In the genomic region with DNA sequence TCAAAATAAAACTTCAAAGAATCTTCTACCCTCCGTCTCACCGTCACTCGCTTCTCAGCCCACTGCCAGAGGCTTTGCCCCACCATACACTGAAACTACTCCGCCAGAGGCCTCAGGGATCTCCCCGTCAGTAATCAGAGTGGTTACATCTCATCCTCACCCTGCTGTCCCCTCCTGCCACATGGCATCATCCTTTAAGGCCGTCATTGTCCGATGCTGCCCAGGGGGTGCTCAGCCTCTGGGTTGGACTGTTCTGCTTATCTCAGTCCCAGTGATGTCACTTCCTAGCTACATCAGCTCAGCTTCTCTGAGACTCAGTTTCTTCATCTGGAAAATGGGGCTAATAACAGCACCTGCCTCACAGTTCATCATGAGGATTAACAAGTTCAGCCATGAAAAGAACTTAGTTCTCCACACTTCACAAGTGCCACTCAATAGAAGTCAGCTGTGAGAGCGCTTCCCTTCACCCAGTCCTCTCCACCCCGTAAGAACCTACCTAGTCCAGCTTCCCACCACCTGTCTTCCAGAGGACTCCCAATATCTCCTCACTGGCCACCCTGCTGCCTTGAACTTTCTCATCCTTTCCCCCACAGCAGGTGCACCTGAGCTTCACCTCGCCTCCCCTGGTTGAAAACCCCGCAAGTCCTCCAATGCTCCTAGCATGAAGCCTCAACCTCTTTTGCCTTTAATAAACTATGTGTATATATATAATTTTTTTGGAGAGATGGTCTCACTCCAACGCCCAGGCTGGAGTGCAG, we compare ENCODE assay signal across 15 cellular contexts. TPM values are rescaled to one million over a fixed set of nuclear protein-coding genes. Genes with fewer than 3 reads are reported as not detected.
A peak's percentile ranks its signal among the peaks of the same experiment; 100 is the strongest.
DNase-seq lines count a peak whose midpoint lies in the region; ATAC-seq and TF ChIP-seq lines count a peak whose summit lies in the region.
"Had no signal": no experiment of that assay in that cellular context is flagged by ENCODE, and none has a peak within 500 bp of the region (broad histone marks: within the 10 kb centered on the region; RNA-seq: fewer than 3 reads in every experiment).

No MANE protein-coding gene starts in this region.

- no peak for TF ChIP-seq POLR2A in right lobe of liver (IDR thresholded peaks at IDR 0.05)

- peaks cover 0 to 35% (median 0%) of the 10 kb centered on the region in 11 experiments; a peak in 2 of 22 replicates for H3K27me3 ChIP-seq in BLaER1 treated with 17β-estradiol and CSF1 and Interleukin-3, amounts not matched to agents 10 nM and 100 nM
- H3K27me3 ChIP-seq in CD8-positive, alpha-beta memory T cell (ENCODE audit: insufficient read depth, low read length, poor library complexity, severe bottlenecking), result no peaks in the 10 kb centered on the region
- no peaks in the 10 kb centered on the region for H3K27me3 ChIP-seq in right lobe of liver

- intact Hi-C loops in right lobe of liver (cut with DNase I), result no loop called here

- 81% methylated on average over 12 of the region's 12 CpGs for WGBS in right lobe of liver (ENCODE audit: insufficient coverage, low coverage, low lambda C conversion rate, missing lambda C conversion rate)

- no peak overlapping the region for H3K4me3 ChIP-seq in BLaER1 treated with 17β-estradiol and CSF1 and Interleukin-3, amounts not matched to agents 10 nM and 100 nM
- H3K4me3 ChIP-seq in CD8-positive, alpha-beta memory T cell (ENCODE audit: low read length), result no peak overlapping the region
- H3K4me3 ChIP-seq in right lobe of liver, result no peak overlapping the region
- H3K4me3 ChIP-seq: prostate gland had no signal

- H3K4me1 Mint-ChIP-seq in CD8-positive, alpha-beta memory T cell, result peaks cover 52 to 54% (median 52%) of the 10 kb centered on the region in 3 donors
- H3K4me1 Mint-ChIP-seq in activated naive CD8-positive, alpha-beta T cell (ENCODE audit: low read depth), result peaks cover 40% of the 10 kb centered on the region

- no peaks in the 10 kb centered on the region; a peak in 1 of 22 replicates for H4K20me1 ChIP-seq in BLaER1 treated with 17β-estradiol and CSF1 and Interleukin-3, amounts not matched to agents 10 nM and 100 nM

- H3K4me2 ChIP-seq in BLaER1 treated with 17β-estradiol and CSF1 and Interleukin-3, amounts not matched to agents 10 nM and 100 nM, result peak overlapping the region in 6 of 11 experiments; percentile 66 to 83 (median 80); a peak in 9 of 22 replicates

- H3K9me3 Mint-ChIP-seq in CD8-positive, alpha-beta memory T cell, result no peaks in the 10 kb centered on the region
- no peaks in the 10 kb centered on the region for H3K9me3 Mint-ChIP-seq in activated naive CD8-positive, alpha-beta T cell (ENCODE audit: low read depth)

- H3K4me3 Mint-ChIP-seq in CD8-positive, alpha-beta memory T cell, result peak overlapping the region in 2 of 7 donors; percentile 2 to 59
- H3K4me3 Mint-ChIP-seq in activated naive CD8-positive, alpha-beta T cell, result peak overlapping the region; percentile 36

- peaks cover 20 to 62% (median 49%) of the 10 kb centered on the region in 10 experiments for H3K4me1 ChIP-seq in BLaER1 treated with 17β-estradiol and CSF1 and Interleukin-3, amounts not matched to agents 10 nM and 100 nM
- H3K4me1 ChIP-seq in CD8-positive, alpha-beta memory T cell (ENCODE audit: insufficient read depth, low read length), result peaks cover 37% of the 10 kb centered on the region
- H3K4me1 ChIP-seq in right lobe of liver, result no peaks in the 10 kb centered on the region
- H3K4me1 ChIP-seq: prostate gland had no signal

- POLR2A ChIA-PET in CD8-positive, alpha-beta memory T cell (lab: Charles Lee), result no interaction called here

- CTCF ChIA-PET in CD8-positive, alpha-beta memory T cell (lab: Charles Lee), result interaction anchor here (1.1 to 1.5 kb wide), 3 partner anchors 76 to 468 kb away, joined by 3 to 4 read pairs (median 4); partner anchors contain the start of gene FNIP1

- H3K36me3 Mint-ChIP-seq in CD8-positive, alpha-beta memory T cell, result no peaks in the 10 kb centered on the region
- H3K36me3 Mint-ChIP-seq in activated naive CD8-positive, alpha-beta T cell, result no peaks in the 10 kb centered on the region

- no peaks in the 10 kb centered on the region for H3K36me3 ChIP-seq in BLaER1 treated with 17β-estradiol and CSF1 and Interleukin-3, amounts not matched to agents 10 nM and 100 nM
- H3K36me3 ChIP-seq in CD8-positive, alpha-beta memory T cell (ENCODE audit: insufficient read depth, low read length), result no peaks in the 10 kb centered on the region
- no peaks in the 10 kb centered on the region for H3K36me3 ChIP-seq in right lobe of liver
- H3K36me3 ChIP-seq: prostate gland had no signal

- DNase-seq in CD8-positive, alpha-beta memory T cell, result no peak
- DNase-seq in right lobe of liver (peak in 2 of 3 donors; percentile 2 to 27), SHP77 treated with DMSO at 0.1 percent for 48 hours (lab: John Stamatoyannopoulos, UW) (no peak), NCI-H1092 treated with DMSO at 0.1 percent for 48 hours (lab: John Stamatoyannopoulos, UW) (no peak)
- DNase-seq in stimulated activated naive CD4-positive, alpha-beta T cell treated with Interleukin-2 at 50 U/mL for 16 hours (lab: John Stamatoyannopoulos, UW), result no peak
- DNase-seq: NCI-H1105, SHP77 had no signal

- H3K27ac Mint-ChIP-seq in CD8-positive, alpha-beta memory T cell, result peak overlapping the region; percentile 12 to 98 (median 90)
- peak overlapping the region; percentile 7 for H3K27ac Mint-ChIP-seq in activated naive CD8-positive, alpha-beta T cell

- ATAC-seq in right lobe of liver (no peak), GM19467 (IDR thresholded peaks at IDR 0.05; ENCODE audit: unreplicated experiment) (no peak)
- ATAC-seq: HCT116 had no signal

- no peak overlapping the region for H3K9ac ChIP-seq in BLaER1 treated with 17β-estradiol and CSF1 and Interleukin-3, amounts not matched to agents 10 nM and 100 nM

- H3K9me3 ChIP-seq in BLaER1 treated with 17β-estradiol and CSF1 and Interleukin-3, amounts not matched to agents 10 nM and 100 nM (replicated peaks in 1 of 11), result no peaks in the 10 kb centered on the region
- no peaks in the 10 kb centered on the region for H3K9me3 ChIP-seq in CD8-positive, alpha-beta memory T cell (ENCODE audit: low read length)
- no peaks in the 10 kb centered on the region for H3K9me3 ChIP-seq in right lobe of liver
- H3K9me3 ChIP-seq: prostate gland had no signal

- no peak for TF ChIP-seq CTCF in right lobe of liver (IDR thresholded peaks at IDR 0.05)

- peak overlapping the region in 3 of 11 experiments; percentile 6 to 87 (median 43); a peak in 4 of 22 replicates for H3K27ac ChIP-seq in BLaER1 treated with 17β-estradiol and CSF1 and Interleukin-3, amounts not matched to agents 10 nM and 100 nM
- no peak overlapping the region for H3K27ac ChIP-seq in CD8-positive, alpha-beta memory T cell (ENCODE audit: low read depth, low read length)
- H3K27ac ChIP-seq in right lobe of liver, result no peak overlapping the region
- H3K27ac ChIP-seq: prostate gland had no signal

- H3K27me3 Mint-ChIP-seq in CD8-positive, alpha-beta memory T cell, result peaks cover 0 to 4% of the 10 kb centered on the region in 2 donors
- no peaks in the 10 kb centered on the region for H3K27me3 Mint-ChIP-seq in activated naive CD8-positive, alpha-beta T cell

RNA-seq across cellular contexts. Expression of gene IL3, which starts 2.8 kb away (rescaled TPM):
- 10 to 100 TPM; 69.7 to 71.9 TPM for total RNA-seq in CD8-positive, alpha-beta memory T cell
- polyA plus RNA-seq in CD8-positive, alpha-beta memory T cell, result not detected
- total RNA-seq in right lobe of liver, result not detected
- total RNA-seq: kidney epithelial cell, prostate gland, subcutaneous adipose tissue had no signal
- polyA plus RNA-seq: esophagus had no signal

RNA-seq across cellular contexts. Expression of gene CSF2, which starts 15.9 kb away (rescaled TPM):
- 100 to 1,000 TPM; 393 to 409 TPM for total RNA-seq in CD8-positive, alpha-beta memory T cell
- not detected for polyA plus RNA-seq in CD8-positive, alpha-beta memory T cell
- not detected for total RNA-seq in right lobe of liver
- total RNA-seq: prostate gland, subcutaneous adipose tissue had no signal

RNA-seq across cellular contexts. Expression of gene ACSL6, which starts 46.2 kb away (rescaled TPM):
- total RNA-seq in CD8-positive, alpha-beta memory T cell, result 10 to 100 TPM; 21.8 to 22.7 TPM
- polyA plus RNA-seq in CD8-positive, alpha-beta memory T cell, result 20.7 TPM
- 1 to 10 TPM; 1.3 to 6.0 (median 4.6) TPM for total RNA-seq in right lobe of liver

Comparison
In these comparisons a context has a peak if more than half of its experiments do, and no peak if none do; other contexts are left out.
1. DNase-seq: peak in right lobe of liver (2 of 3); none in CD8-positive, alpha-beta memory T cell (0 of 5), SHP77 treated with DMSO at 0.1 percent for 48 hours (single experiment), NCI-H1092 treated with DMSO at 0.1 percent for 48 hours (single experiment) and stimulated activated naive CD4-positive, alpha-beta T cell treated with Interleukin-2 at 50 U/mL for 16 hours (single experiment).
2. RNA of gene IL3, which starts 2.8 kb away (total RNA-seq): 69.7 to 71.9 TPM in CD8-positive, alpha-beta memory T cell; not detected in right lobe of liver; every median in the first group is over 10 times any median in the second.
3. RNA of gene CSF2, which starts 15.9 kb away (total RNA-seq): 393 to 409 TPM in CD8-positive, alpha-beta memory T cell; not detected in right lobe of liver; every median in the first group is over 100 times any median in the second.